In genomic region chr2:105336786-105337121, GRCh38 we compare ENCODE assay signal across 8 cellular contexts. TPM values are rescaled to one million over a fixed set of nuclear protein-coding genes. Genes with fewer than 3 reads are reported as not detected.
DNase-seq lines count a peak whose midpoint lies in the region; ATAC-seq and TF ChIP-seq lines count a peak whose summit lies in the region.

No MANE protein-coding gene starts in this region.

- H3K23ac ChIP-seq in mesendoderm (ENCODE audit: low read length): no peak overlapping the region

- peaks cover 22% of the 10 kb centered on the region for H3K36me3 Mint-ChIP-seq in MCF 10A (ENCODE audit: insufficient read depth, unreplicated experiment)

- peak overlapping the region; percentile 99 for H4K8ac ChIP-seq in mesendoderm (ENCODE audit: low read depth, low read length)

- CTCF ChIA-PET in MCF 10A (lab: Yijun Ruan, JAX): interaction anchor here (1.3 kb wide), 1 partner anchor 12 kb away, joined by 4 read pairs; no protein-coding TSS in a partner anchor

- no peak overlapping the region for H2BK15ac ChIP-seq in mesendoderm (replicated peaks; ENCODE audit: low read depth)

- H3K79me2 ChIP-seq in mesendoderm (ENCODE audit: control insufficient read depth, insufficient read depth, low read length): peaks cover 22% of the 10 kb centered on the region

- no peak overlapping the region for H3K18ac ChIP-seq in mesendoderm (ENCODE audit: low read length)

- WGBS in mesendoderm (ENCODE audit: extremely low coverage, insufficient coverage, low lambda C conversion rate): no CpG with 5 or more reads among the region's 7 CpGs

- no peaks in the 10 kb centered on the region for H3K27me3 Mint-ChIP-seq in MCF 10A (ENCODE audit: insufficient read depth, unreplicated experiment)

- no peak for ATAC-seq in left cardiac atrium
- ATAC-seq in upper lobe of right lung: no peak

- no peak overlapping the region for H2BK5ac ChIP-seq in mesendoderm (ENCODE audit: low read length)

- peaks cover 11% of the 10 kb centered on the region for H3K4me1 ChIP-seq in cardiac muscle cell (ENCODE audit: low read depth)
- peaks cover 2% of the 10 kb centered on the region for H3K4me1 ChIP-seq in mesendoderm (ENCODE audit: control insufficient read depth, low read depth, low read length)
- H3K4me1 ChIP-seq in upper lobe of right lung: peaks cover 14% of the 10 kb centered on the region

- H3K9me3 ChIP-seq in cardiac muscle cell (ENCODE audit: low read depth) (no peaks in the 10 kb centered on the region), upper lobe of right lung (no peaks in the 10 kb centered on the region)

- peaks cover 13% of the 10 kb centered on the region for H3K4me1 Mint-ChIP-seq in MCF 10A (ENCODE audit: insufficient read depth, unreplicated experiment)

- POLR2A ChIA-PET in MCF 10A (lab: Yijun Ruan, JAX): interaction anchor here (1.5 to 4.7 kb wide), 4 partner anchors 8 to 201 kb away, joined by 4 to 48 read pairs (median 18); partner anchors contain the start of genes FHL2 and TGFBRAP1

- H3K4me3 ChIP-seq in cardiac muscle cell: peak overlapping the region; percentile 81
- H3K4me3 ChIP-seq in mesendoderm (ENCODE audit: low read length): peak overlapping the region; percentile 88
- peak overlapping the region; percentile 87 for H3K4me3 ChIP-seq in upper lobe of right lung

- H3K36me3 ChIP-seq in cardiac muscle cell (peaks cover 23% of the 10 kb centered on the region), mesendoderm (ENCODE audit: control insufficient read depth, insufficient read depth, low read length) (peaks cover 4% of the 10 kb centered on the region), upper lobe of right lung (peaks cover 22% of the 10 kb centered on the region)

- peak overlapping the region; percentile 100 for H3K27ac Mint-ChIP-seq in MCF 10A (ENCODE audit: low read depth, unreplicated experiment)

- peak overlapping the region; percentile 40 for H3K4me2 ChIP-seq in mesendoderm (ENCODE audit: low read length)

- TF ChIP-seq CTCF in cardiac muscle cell (IDR thresholded peaks at IDR 0.05; ENCODE audit: low read depth, low read length) (no peak), MCF 10A (IDR thresholded peaks at IDR 0.05; ENCODE audit: unreplicated experiment) (no peak), upper lobe of right lung (IDR thresholded peaks at IDR 0.05) (no peak)

- H2BK120ac ChIP-seq in mesendoderm (ENCODE audit: low read depth, low read length): no peak overlapping the region

- H3K27me3 ChIP-seq in cardiac muscle cell (no peaks in the 10 kb centered on the region), mesendoderm (ENCODE audit: insufficient read depth, low read length, poor library complexity) (no peaks in the 10 kb centered on the region), upper lobe of right lung (no peaks in the 10 kb centered on the region)

- H4K5ac ChIP-seq in mesendoderm (ENCODE audit: low read length): peak overlapping the region; percentile 36

- H3K9ac ChIP-seq in mesendoderm (ENCODE audit: low read length): peak overlapping the region; percentile 89

- peak overlapping the region; percentile 86 for H3K4me3 Mint-ChIP-seq in MCF 10A (ENCODE audit: unreplicated experiment)

- TSS peak; percentile 86 for BruUV-seq in MCF 10A (replicated peaks; lab: Mats Ljungman, UMichigan)

- H3K79me1 ChIP-seq in mesendoderm (ENCODE audit: low read length): peaks cover 15% of the 10 kb centered on the region

- H3K9me3 Mint-ChIP-seq in MCF 10A (ENCODE audit: unreplicated experiment): no peaks in the 10 kb centered on the region

- H3K27ac ChIP-seq in cardiac muscle cell: peak overlapping the region; percentile 100
- peak overlapping the region; percentile 95 for H3K27ac ChIP-seq in mesendoderm (ENCODE audit: low read depth, low read length)
- peak overlapping the region; percentile 96 for H3K27ac ChIP-seq in upper lobe of right lung

- intact Hi-C loops in left cardiac atrium (cut with DNase I): no loop called here
- intact Hi-C loops in MCF 10A (cut with micrococcal nuclease): no loop called here
- intact Hi-C loops in upper lobe of right lung (cut with DNase I): no loop called here

- peak overlapping the region; percentile 97 for H3K56ac ChIP-seq in mesendoderm (ENCODE audit: low read length)

- no peak for DNase-seq in cardiac muscle cell (ENCODE audit: low read depth in 1 of 2, low spot score in 1 of 2)
- DNase-seq in left cardiac atrium: no peak
- DNase-seq in MCF 10A (ENCODE audit: unreplicated experiment): no peak
- DNase-seq in mesendoderm: no peak
- DNase-seq in upper lobe of right lung: no peak
- DNase-seq in DMS53 (lab: John Stamatoyannopoulos, UW): no peak
- DNase-seq in HK-2 (ENCODE audit: unreplicated experiment): no peak
- DNase-seq in effector CD8-positive, alpha-beta T cell (lab: John Stamatoyannopoulos, UW): no peak

- H3K4ac ChIP-seq in mesendoderm (ENCODE audit: low read depth, low read length): no peak overlapping the region

- H2AK5ac ChIP-seq in mesendoderm (ENCODE audit: low read length): no peak overlapping the region

RNA-seq across cellular contexts. Expression of gene C2orf49, which starts 0.6 kb away (rescaled TPM):
- total RNA-seq in cardiac muscle cell (21.5 and 37.9 TPM in 2 replicates), left cardiac atrium (10 to 100 TPM; 15.6 to 16.2 TPM), MCF 10A (2022) (24.2 and 24.5 TPM in 2 replicates), upper lobe of right lung (18.0 TPM)
- polyA plus RNA-seq in cardiac muscle cell: 19.2 and 31.3 TPM in 2 replicates
- polyA plus RNA-seq in mesendoderm (2013, experiment 1 of 2): 16.4 TPM
- 15.7 TPM for polyA plus RNA-seq in mesendoderm (2013, experiment 2 of 2)

RNA-seq across cellular contexts. Expression of gene TGFBRAP1, which starts 7.2 kb away (rescaled TPM):
- total RNA-seq in cardiac muscle cell (15.8 and 18.9 TPM in 2 replicates), left cardiac atrium (10 to 100 TPM; 11.2 to 12.7 TPM), MCF 10A (2022) (16.8 and 19.3 TPM in 2 replicates), upper lobe of right lung (22.9 TPM)
- 11.4 and 11.5 TPM in 2 replicates for polyA plus RNA-seq in cardiac muscle cell
- 11.9 TPM for polyA plus RNA-seq in mesendoderm (2013, experiment 1 of 2)
- polyA plus RNA-seq in mesendoderm (2013, experiment 2 of 2): 12.3 TPM
